In the genomic region with DNA sequence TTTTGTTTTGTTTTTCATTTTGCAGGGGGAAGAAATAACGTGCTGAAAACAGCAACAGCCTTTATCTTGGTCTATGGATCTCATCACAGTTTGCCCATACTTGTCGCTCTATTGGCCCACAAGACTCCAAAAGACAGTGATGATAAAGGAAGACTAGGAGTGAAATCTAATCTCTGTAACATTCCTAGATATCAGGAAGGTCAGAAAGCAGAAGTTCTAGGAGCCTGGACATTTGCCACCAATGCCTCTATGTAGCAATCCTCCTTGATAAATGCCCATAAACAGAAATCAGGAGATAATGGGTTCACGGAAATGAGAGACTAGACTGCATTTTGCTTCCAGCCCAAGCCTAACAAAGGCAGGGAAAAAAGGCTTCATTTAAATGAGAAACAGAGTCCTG, we compare ENCODE assay signal across 1 cellular context.
TF ChIP-seq lines count a peak whose summit lies in the region.

No MANE protein-coding gene starts in this region.

TF ChIP-seq in HepG2, 621 proteins besides CTCF, POLR2A, EP300 and RAD21 (continued from another document):
- TF ChIP-seq, protein P1, sequence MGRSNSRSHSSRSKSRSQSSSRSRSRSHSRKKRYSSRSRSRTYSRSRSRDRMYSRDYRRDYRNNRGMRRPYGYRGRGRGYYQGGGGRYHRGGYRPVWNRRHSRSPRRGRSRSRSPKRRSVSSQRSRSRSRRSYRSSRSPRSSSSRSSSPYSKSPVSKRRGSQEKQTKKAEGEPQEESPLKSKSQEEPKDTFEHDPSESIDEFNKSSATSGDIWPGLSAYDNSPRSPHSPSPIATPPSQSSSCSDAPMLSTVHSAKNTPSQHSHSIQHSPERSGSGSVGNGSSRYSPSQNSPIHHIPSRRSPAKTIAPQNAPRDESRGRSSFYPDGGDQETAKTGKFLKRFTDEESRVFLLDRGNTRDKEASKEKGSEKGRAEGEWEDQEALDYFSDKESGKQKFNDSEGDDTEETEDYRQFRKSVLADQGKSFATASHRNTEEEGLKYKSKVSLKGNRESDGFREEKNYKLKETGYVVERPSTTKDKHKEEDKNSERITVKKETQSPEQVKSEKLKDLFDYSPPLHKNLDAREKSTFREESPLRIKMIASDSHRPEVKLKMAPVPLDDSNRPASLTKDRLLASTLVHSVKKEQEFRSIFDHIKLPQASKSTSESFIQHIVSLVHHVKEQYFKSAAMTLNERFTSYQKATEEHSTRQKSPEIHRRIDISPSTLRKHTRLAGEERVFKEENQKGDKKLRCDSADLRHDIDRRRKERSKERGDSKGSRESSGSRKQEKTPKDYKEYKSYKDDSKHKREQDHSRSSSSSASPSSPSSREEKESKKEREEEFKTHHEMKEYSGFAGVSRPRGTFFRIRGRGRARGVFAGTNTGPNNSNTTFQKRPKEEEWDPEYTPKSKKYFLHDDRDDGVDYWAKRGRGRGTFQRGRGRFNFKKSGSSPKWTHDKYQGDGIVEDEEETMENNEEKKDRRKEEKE (IDR thresholded peaks at IDR 0.05) = no peak
- TF ChIP-seq ETV6 (CRISPR knock-in tag; conservative IDR thresholded peaks at IDR 0.05) = no peak
- no peak for TF ChIP-seq HOXA3 (CRISPR knock-in tag; IDR thresholded peaks at IDR 0.05)
- TF ChIP-seq, protein P2, sequence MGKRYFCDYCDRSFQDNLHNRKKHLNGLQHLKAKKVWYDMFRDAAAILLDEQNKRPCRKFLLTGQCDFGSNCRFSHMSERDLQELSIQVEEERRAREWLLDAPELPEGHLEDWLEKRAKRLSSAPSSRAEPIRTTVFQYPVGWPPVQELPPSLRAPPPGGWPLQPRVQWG (CRISPR knock-in tag; IDR thresholded peaks at IDR 0.05; ENCODE audit: borderline replicate concordance, low read depth) = no peak
- no peak for TF ChIP-seq NCOR1 (IDR thresholded peaks at IDR 0.05; ENCODE audit: borderline replicate concordance, low read length)
- TF ChIP-seq TSC22D2 (CRISPR knock-in tag; IDR thresholded peaks at IDR 0.05; ENCODE audit: borderline replicate concordance) = no peak
- TF ChIP-seq ZNF234 (CRISPR knock-in tag; conservative IDR thresholded peaks at IDR 0.05) = no peak
- no peak for TF ChIP-seq FOXK1 (CRISPR knock-in tag; IDR thresholded peaks at IDR 0.05; ENCODE audit: borderline replicate concordance, low read depth)
- TF ChIP-seq, protein P3, sequence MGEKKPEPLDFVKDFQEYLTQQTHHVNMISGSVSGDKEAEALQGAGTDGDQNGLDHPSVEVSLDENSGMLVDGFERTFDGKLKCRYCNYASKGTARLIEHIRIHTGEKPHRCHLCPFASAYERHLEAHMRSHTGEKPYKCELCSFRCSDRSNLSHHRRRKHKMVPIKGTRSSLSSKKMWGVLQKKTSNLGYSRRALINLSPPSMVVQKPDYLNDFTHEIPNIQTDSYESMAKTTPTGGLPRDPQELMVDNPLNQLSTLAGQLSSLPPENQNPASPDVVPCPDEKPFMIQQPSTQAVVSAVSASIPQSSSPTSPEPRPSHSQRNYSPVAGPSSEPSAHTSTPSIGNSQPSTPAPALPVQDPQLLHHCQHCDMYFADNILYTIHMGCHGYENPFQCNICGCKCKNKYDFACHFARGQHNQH (CRISPR knock-in tag; IDR thresholded peaks at IDR 0.05) = no peak
- TF ChIP-seq ZMYM2 (CRISPR knock-in tag; IDR thresholded peaks at IDR 0.05) = no peak
- TF ChIP-seq KDM2A (CRISPR knock-in tag; IDR thresholded peaks at IDR 0.05; ENCODE audit: borderline replicate concordance, low read depth) = no peak
- no peak for TF ChIP-seq FOXC1 (CRISPR knock-in tag; IDR thresholded peaks at IDR 0.05; ENCODE audit: borderline replicate concordance)
